ENCODE assay signal across 29 cellular contexts in the genomic region with DNA sequence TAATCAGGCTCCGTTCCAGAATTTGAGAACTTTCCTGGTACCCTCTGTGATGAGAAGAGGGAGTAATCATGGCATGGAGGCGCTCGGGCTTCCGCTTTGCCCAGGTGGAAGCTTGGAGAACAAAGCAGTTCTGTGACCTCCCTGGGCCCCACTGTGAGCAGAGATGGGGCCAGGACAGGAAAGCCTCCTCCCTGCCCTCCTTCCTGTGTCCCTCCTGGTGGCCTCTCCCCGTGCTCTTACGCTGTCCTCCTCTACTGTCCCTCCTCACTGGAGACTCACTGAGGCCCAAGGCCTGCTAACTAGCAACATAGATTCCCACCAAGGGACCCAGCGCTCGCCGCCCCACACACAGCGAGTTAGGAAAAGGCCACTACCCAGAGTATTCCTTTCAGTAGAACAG.
"Had no signal": no experiment of that assay in that cellular context is flagged by ENCODE, and none has a peak within 500 bp of the region (broad histone marks: within the 10 kb centered on the region; RNA-seq: fewer than 3 reads in every experiment).

No MANE protein-coding gene starts in this region.

- H3K4me3 ChIP-seq: heart left ventricle, lower lobe of right lung, mucosa of descending colon, right atrium auricular region, right lobe of liver, skin epidermis, stomach, testis, thyroid gland, transverse colon, upper lobe of left lung, vagina had no signal

- H3K27ac ChIP-seq: heart left ventricle, lower lobe of right lung, right atrium auricular region, right lobe of liver, skin epidermis, stomach, testis, thyroid gland, transverse colon, upper lobe of left lung, vagina had no signal

- H3K27me3 Mint-ChIP-seq: progenitor cell of endocrine pancreas had no signal

- DNase-seq: heart left ventricle; immature natural killer cell; left ventricle myocardium superior; lower lobe of right lung; mammary epithelial cell; mesendoderm; midbrain; mucosa of descending colon; naive thymus-derived CD4-positive, alpha-beta T cell; occipital lobe; right lobe of liver; stimulated activated CD4-positive, alpha-beta T cell treated with anti-CD3 and anti-CD28 coated beads, Interleukin-1b, Interleukin-23, amount 100 ng/mL, for 48 hours; stimulated activated CD4-positive, alpha-beta T cell treated with anti-CD3 and anti-CD28 coated beads, Interleukin-2, amount 100 ng/mL, for 48 hours; stimulated activated CD4-positive, alpha-beta T cell treated with anti-CD3 and anti-CD28 coated beads, Interleukin-4, amount 100 ng/mL, for 4 hours; stimulated activated CD8-positive, alpha-beta memory T cell treated with anti-CD3 and anti-CD28 coated beads, Interleukin-4, amount 100 ng/mL, for 48 hours; stimulated activated naive CD4-positive, alpha-beta T cell treated with Interleukin-2 at 50 U/mL for 16 hours; stomach; testis; thyroid gland; transverse colon; upper lobe of left lung had no signal

- FAIRE-seq: islet of Langerhans had no signal

- H3K4me3 Mint-ChIP-seq: immature natural killer cell; naive thymus-derived CD4-positive, alpha-beta T cell; natural killer cell treated with Interleukin-12 subunit alpha and Interleukin-12 subunit beta and Interleukin-15 and Interleukin-18, amount 100 ng/mL, for 72 hours; stimulated activated memory B cell treated with anti-CD40 and anti-IgM and Interleukin-4, amounts not matched to agents 10 μg/mL and 1 μg/mL and 100 μg/mL, for 72 hours had no signal

- H3K9me3 Mint-ChIP-seq: immature natural killer cell; natural killer cell treated with Interleukin-12 subunit alpha and Interleukin-12 subunit beta and Interleukin-15 and Interleukin-18, amount 100 ng/mL, for 72 hours; stimulated activated memory B cell treated with anti-CD40 and anti-IgM and Interleukin-4, amounts not matched to agents 10 μg/mL and 1 μg/mL and 100 μg/mL, for 72 hours had no signal

- H3K4me1 Mint-ChIP-seq: immature natural killer cell; naive thymus-derived CD4-positive, alpha-beta T cell; stimulated activated memory B cell treated with anti-CD40 and anti-IgM and Interleukin-4, amounts not matched to agents 10 μg/mL and 1 μg/mL and 100 μg/mL, for 72 hours had no signal

- H3K4me1 ChIP-seq: lower lobe of right lung, right lobe of liver, stomach, testis, thyroid gland, transverse colon, upper lobe of left lung, vagina had no signal

- H3K27ac Mint-ChIP-seq: immature natural killer cell; naive thymus-derived CD4-positive, alpha-beta T cell; natural killer cell treated with Interleukin-12 subunit alpha and Interleukin-12 subunit beta and Interleukin-15 and Interleukin-18, amount 100 ng/mL, for 72 hours; stimulated activated memory B cell treated with anti-CD40 and anti-IgM and Interleukin-4, amounts not matched to agents 10 μg/mL and 1 μg/mL and 100 μg/mL, for 72 hours had no signal

- H3K9me3 ChIP-seq: heart left ventricle, lower lobe of right lung, mucosa of descending colon, right atrium auricular region, right lobe of liver, stomach, testis, thyroid gland, transverse colon, upper lobe of left lung, vagina had no signal

- ATAC-seq: left lobe of liver; left ventricle myocardium superior; lower lobe of right lung; mucosa of descending colon; naive thymus-derived CD4-positive, alpha-beta T cell; right lobe of liver; stimulated activated memory B cell treated with anti-CD40 and anti-IgM and Interleukin-4, amounts not matched to agents 10 μg/mL and 1 μg/mL and 100 μg/mL, for 72 hours had no signal

- H3K27me3 ChIP-seq: heart left ventricle, right atrium auricular region, right lobe of liver, stomach, testis, thyroid gland, transverse colon, upper lobe of left lung, vagina had no signal

- H3K36me3 ChIP-seq: heart left ventricle, lower lobe of right lung, right atrium auricular region, right lobe of liver, stomach, thyroid gland, transverse colon, upper lobe of left lung, vagina had no signal
